8 cellular contexts compared by ENCODE assay signal in genomic region chr6:47787620-47788497, GRCh38. TPM values are rescaled to one million over a fixed set of nuclear protein-coding genes. Genes with fewer than 3 reads are reported as not detected.
DNase-seq lines count a peak whose midpoint lies in the region; ATAC-seq and TF ChIP-seq lines count a peak whose summit lies in the region.

No MANE protein-coding gene starts in this region.

- in situ Hi-C loops in ACHN (cut with HindIII; ENCODE audit: low pct_ligation_motif_present, low pct_unique_long_range_greater_than_20kb, low sequenced_read_pairs), result no loop called here

- H3K9ac ChIP-seq in liver (ENCODE audit: low read depth in 1 of 2, low read length in 2 of 2), result no peak overlapping the region

- H3K36me3 ChIP-seq in liver (ENCODE audit: control insufficient read depth in 4 of 4, insufficient read depth in 3 of 4, low read depth in 1 of 4, low read length in 3 of 4), result no peaks in the 10 kb centered on the region

- WGBS in liver, result 12% methylated on average over 20 of the region's 20 CpGs

- no peaks in the 10 kb centered on the region for H3K9me3 ChIP-seq in liver (ENCODE audit: control insufficient read depth in 4 of 4, low read length in 3 of 4)

- peak; percentile 90 for TF ChIP-seq CTCF in liver (IDR thresholded peaks at IDR 0.05; ENCODE audit: low read depth, low read length, missing input control)

- H3K4me1 ChIP-seq in liver (ENCODE audit: control insufficient read depth in 4 of 4, insufficient read depth in 4 of 4, low read length in 3 of 4), result peaks cover 0 to 8% (median 5%) of the 10 kb centered on the region in 4 donors

- H3K27ac ChIP-seq in liver (ENCODE audit: low read depth in 1 of 2, low read length in 2 of 2), result no peak overlapping the region

- ATAC-seq in GM18511 (IDR thresholded peaks at IDR 0.05; ENCODE audit: unreplicated experiment) (peak; percentile 93), HG03066 (IDR thresholded peaks at IDR 0.05; ENCODE audit: low read depth, unreplicated experiment) (peak; percentile 72)
- peak; percentile 41 to 45 for ATAC-seq in activated CD4-positive, CD25-positive, alpha-beta regulatory T cell treated with anti-CD3 and anti-CD28 coated beads, Interleukin-2, amount 50 U/mL, for 24 hours

- H3K27me3 ChIP-seq in liver (ENCODE audit: control insufficient read depth in 4 of 4, insufficient read depth in 4 of 4, low read length in 3 of 4), result no peaks in the 10 kb centered on the region

- DNase-seq in ACHN (peak; percentile 53), NCI-H2171 (lab: John Stamatoyannopoulos, UW) (peak; percentile 71), cerebellum (ENCODE audit: low spot score) (peak; percentile 58)
- DNase-seq in stimulated activated CD4-positive, alpha-beta T cell treated with anti-CD3 and anti-CD28 coated beads, Interleukin-4, amount 100 ng/mL, for 4 hours, result peak; percentile 17 to 39

- no peak overlapping the region for H3K4me3 ChIP-seq in liver (ENCODE audit: low read depth in 1 of 3, low read length in 3 of 3)

- TF ChIP-seq RAD21 in liver (IDR thresholded peaks at IDR 0.05), result peak; percentile 94 to 99

TF ChIP-seq in liver, 16 proteins besides CTCF, POLR2A, EP300 and RAD21:
- no peak for TF ChIP-seq NR2F2 (IDR thresholded peaks at IDR 0.05)
- TF ChIP-seq HNF4A (conservative IDR thresholded peaks at IDR 0.05), result peak; percentile 8 to 30
- peak; percentile 85 for TF ChIP-seq YY1 (IDR thresholded peaks at IDR 0.05)
- no peak for TF ChIP-seq MAX (IDR thresholded peaks at IDR 0.05)
- peak in 1 of 2 donors; percentile 32 for TF ChIP-seq RXRA (IDR thresholded peaks at IDR 0.05)

RNA-seq across cellular contexts. Expression of gene OPN5, which starts 6.0 kb away (rescaled TPM):
- total RNA-seq in cerebellum (not detected), liver (not detected)
- polyA plus RNA-seq in liver, result not detected

Comparison
In these comparisons a context has a peak if more than half of its experiments do, and no peak if none do; other contexts are left out.
1. ATAC-seq: peak in every context shown above with its lines; median percentile 93 in GM18511; 72 in HG03066; 43 in activated CD4-positive, CD25-positive, alpha-beta regulatory T cell treated with anti-CD3 and anti-CD28 coated beads, Interleukin-2, amount 50 U/mL, for 24 hours.